8 cellular contexts compared by ENCODE assay signal in genomic region chrX:100635989-100636320, GRCh38. TPM values are rescaled to one million over a fixed set of nuclear protein-coding genes. Genes with fewer than 3 reads are reported as not detected.
DNase-seq lines count a peak whose midpoint lies in the region; ATAC-seq and FAIRE-seq lines count a peak whose summit lies in the region.

No MANE protein-coding gene starts in this region.

- peak overlapping the region; percentile 88 for H3K9ac ChIP-seq in adipocyte (ENCODE audit: low read length)

- no peak for FAIRE-seq in small intestine (lab: Jason Lieb, UNC)

- H3K9me3 ChIP-seq in adipocyte (ENCODE audit: control insufficient read depth, low read length) (no peaks in the 10 kb centered on the region), small intestine (ENCODE audit: control insufficient read depth, low read depth) (no peaks in the 10 kb centered on the region)

- DNase-seq in adipocyte (ENCODE audit: low read depth): no peak
- DNase-seq in small intestine: peak; percentile 15
- DNase-seq in SHP77 (lab: John Stamatoyannopoulos, UW): no peak
- DNase-seq in T-helper 1 cell: no peak
- no peak for DNase-seq in stimulated activated CD4-positive, alpha-beta T cell treated with anti-CD3 and anti-CD28 coated beads, Interleukin-4, amount 100 ng/mL, for 4 hours

- no peak overlapping the region for H3K27ac ChIP-seq in small intestine (ENCODE audit: low read depth in 1 of 2, low read length in 1 of 2)

- 12 to 31% (median 29%) methylated on average over 8 of the region's 8 CpGs for WGBS in small intestine, 3 donors

- H3K36me3 ChIP-seq in adipocyte (ENCODE audit: control insufficient read depth, insufficient read depth, low read length, severe bottlenecking) (peaks cover 4% of the 10 kb centered on the region), small intestine (ENCODE audit: control insufficient read depth in 2 of 2, insufficient read depth in 2 of 2, low read length in 2 of 2) (no peaks in the 10 kb centered on the region)

- H3K27me3 ChIP-seq in adipocyte (replicated peaks; ENCODE audit: control insufficient read depth, insufficient read depth, low read length) (peaks cover 3% of the 10 kb centered on the region), small intestine (ENCODE audit: control insufficient read depth in 2 of 2, insufficient read depth in 2 of 2, low read length in 2 of 2) (no peaks in the 10 kb centered on the region)

- H3K4me1 ChIP-seq in adipocyte (ENCODE audit: control insufficient read depth, insufficient read depth, low read length) (peaks cover 6% of the 10 kb centered on the region), small intestine (ENCODE audit: control insufficient read depth in 2 of 2, insufficient read depth in 1 of 2, low read depth in 1 of 2, low read length in 1 of 2) (no peaks in the 10 kb centered on the region)

- peak overlapping the region; percentile 81 for H3K4me3 ChIP-seq in adipocyte (ENCODE audit: low read length)
- H3K4me3 ChIP-seq in iPS-11a (ENCODE audit: low read depth, low read length): peak overlapping the region; percentile 57
- H3K4me3 ChIP-seq in small intestine (ENCODE audit: low read depth in 1 of 2, low read length in 2 of 2): peak overlapping the region; percentile 36 to 53

- ATAC-seq in HG03039 (IDR thresholded peaks at IDR 0.05; ENCODE audit: unreplicated experiment) (peak; percentile 16), HG02623 (IDR thresholded peaks at IDR 0.05; ENCODE audit: unreplicated experiment) (no peak)

RNA-seq across cellular contexts. Expression of gene TSPAN6, which starts 0.7 kb away (rescaled TPM):
- 10 to 100 TPM in 1 of 3 donors, 1 to 10 TPM in 2; 8.1 to 26.4 (median 9.8) TPM for polyA plus RNA-seq in small intestine

RNA-seq across cellular contexts. Expression of gene SRPX2, which starts 8.0 kb away (rescaled TPM):
- 1 to 10 TPM in 1 of 3 donors, under 1 TPM in 1, not detected in 1; 0.54 to 5.5 TPM for polyA plus RNA-seq in small intestine

RNA-seq across cellular contexts. Expression of gene TNMD, which starts 51.2 kb away (rescaled TPM):
- under 1 TPM in 1 of 3 donors, not detected in 2; 0.21 TPM for polyA plus RNA-seq in small intestine
